ENCODE assay signal across 22 cellular contexts in genomic region chr5:80926979-80927656, GRCh38.
"Had no signal": no experiment of that assay in that cellular context is flagged by ENCODE, and none has a peak within 500 bp of the region (broad histone marks: within the 10 kb centered on the region; RNA-seq: fewer than 3 reads in every experiment).

No MANE protein-coding gene starts in this region.

- H3K4me1 Mint-ChIP-seq: activated CD4-positive, alpha-beta T cell treated with anti-CD3 and anti-CD28 coated beads, Interleukin-2, amount 10 ng/mL, durations not matched to agents 24 days and 14 days had no signal

- H3K36me3 Mint-ChIP-seq: activated CD4-positive, alpha-beta memory T cell treated with anti-CD3 and anti-CD28 coated beads for 36 hours; natural killer cell treated with Interleukin-12 subunit alpha and Interleukin-12 subunit beta and Interleukin-15 and Interleukin-18, amount 100 ng/mL, for 72 hours had no signal

- DNase-seq: activated CD4-positive, alpha-beta memory T cell treated with anti-CD3 and anti-CD28 coated beads for 36 hours; activated CD4-positive, alpha-beta T cell treated with anti-CD3 and anti-CD28 coated beads, Interleukin-2, amount 10 ng/mL, durations not matched to agents 24 days and 14 days; activated CD8-positive, alpha-beta memory T cell treated with anti-CD3 and anti-CD28 coated beads, Interleukin-2, amount 50 U/mL, for 4 hours; activated gamma-delta T cell treated with Interleukin-2 at 50 U/mL for 16 hours; activated naive CD8-positive, alpha-beta T cell treated with anti-CD3 and anti-CD28 coated beads, Interleukin-2, amount 50 U/mL, for 24 hours; activated T-cell treated with anti-CD3 and anti-CD28 coated beads, Interleukin-2, amount 50 U/mL, for 1 hour; central memory CD4-positive, alpha-beta T cell; foreskin keratinocyte; heart right ventricle; left ventricle myocardium inferior; mucosa of descending colon; right cardiac atrium; spleen; stimulated activated naive CD4-positive, alpha-beta T cell treated with Interleukin-2 at 50 U/mL for 16 hours; trophoblast cell; uterus; WERI-Rb-1 had no signal

- H3K27me3 Mint-ChIP-seq: activated CD4-positive, alpha-beta memory T cell treated with anti-CD3 and anti-CD28 coated beads for 36 hours; activated CD4-positive, alpha-beta T cell treated with anti-CD3 and anti-CD28 coated beads, Interleukin-2, amount 10 ng/mL, durations not matched to agents 24 days and 14 days; activated naive CD4-positive, alpha-beta T cell treated with anti-CD3 and anti-CD28 coated beads, Interleukin-2, amount 50 U/mL, for 24 hours; activated naive CD8-positive, alpha-beta T cell treated with anti-CD3 and anti-CD28 coated beads, Interleukin-2, amount 50 U/mL, for 24 hours; natural killer cell treated with Interleukin-12 subunit alpha and Interleukin-12 subunit beta and Interleukin-15 and Interleukin-18, amount 100 ng/mL, for 72 hours had no signal

- ATAC-seq: activated CD4-positive, CD25-positive, alpha-beta regulatory T cell treated with anti-CD3 and anti-CD28 coated beads, Interleukin-2, amount 50 U/mL, for 24 hours; activated naive CD8-positive, alpha-beta T cell treated with anti-CD3 and anti-CD28 coated beads, Interleukin-2, amount 50 U/mL, for 24 hours; esophagus mucosa; mucosa of descending colon; natural killer cell treated with Interleukin-12 subunit alpha and Interleukin-12 subunit beta and Interleukin-15 and Interleukin-18, amount 100 ng/mL, for 72 hours; right cardiac atrium had no signal

- H3K27ac Mint-ChIP-seq: activated CD4-positive, alpha-beta memory T cell treated with anti-CD3 and anti-CD28 coated beads for 36 hours; activated CD4-positive, alpha-beta T cell treated with anti-CD3 and anti-CD28 coated beads, Interleukin-2, amount 10 ng/mL, durations not matched to agents 24 days and 14 days; activated naive CD4-positive, alpha-beta T cell treated with anti-CD3 and anti-CD28 coated beads, Interleukin-2, amount 50 U/mL, for 24 hours; activated naive CD8-positive, alpha-beta T cell treated with anti-CD3 and anti-CD28 coated beads, Interleukin-2, amount 50 U/mL, for 24 hours; natural killer cell treated with Interleukin-12 subunit alpha and Interleukin-12 subunit beta and Interleukin-15 and Interleukin-18, amount 100 ng/mL, for 72 hours; T-helper 2 cell treated with Interferon-gamma antibody and Interleukin-4, amounts not matched to agents 5 μg/mL and 100 μg/mL, for 36 hours had no signal

- H3K4me3 Mint-ChIP-seq: activated CD4-positive, alpha-beta memory T cell treated with anti-CD3 and anti-CD28 coated beads for 36 hours; activated CD4-positive, alpha-beta T cell treated with anti-CD3 and anti-CD28 coated beads, Interleukin-2, amount 10 ng/mL, durations not matched to agents 24 days and 14 days; activated naive CD4-positive, alpha-beta T cell treated with anti-CD3 and anti-CD28 coated beads, Interleukin-2, amount 50 U/mL, for 24 hours; activated naive CD8-positive, alpha-beta T cell treated with anti-CD3 and anti-CD28 coated beads, Interleukin-2, amount 50 U/mL, for 24 hours; natural killer cell treated with Interleukin-12 subunit alpha and Interleukin-12 subunit beta and Interleukin-15 and Interleukin-18, amount 100 ng/mL, for 72 hours; T-helper 2 cell treated with Interferon-gamma antibody and Interleukin-4, amounts not matched to agents 5 μg/mL and 100 μg/mL, for 36 hours had no signal

- H3K9me3 Mint-ChIP-seq: activated CD4-positive, alpha-beta memory T cell treated with anti-CD3 and anti-CD28 coated beads for 36 hours; activated naive CD4-positive, alpha-beta T cell treated with anti-CD3 and anti-CD28 coated beads, Interleukin-2, amount 50 U/mL, for 24 hours; activated naive CD8-positive, alpha-beta T cell treated with anti-CD3 and anti-CD28 coated beads, Interleukin-2, amount 50 U/mL, for 24 hours; natural killer cell treated with Interleukin-12 subunit alpha and Interleukin-12 subunit beta and Interleukin-15 and Interleukin-18, amount 100 ng/mL, for 72 hours; T-helper 2 cell treated with Interferon-gamma antibody and Interleukin-4, amounts not matched to agents 5 μg/mL and 100 μg/mL, for 36 hours had no signal
